Comparison of ENCODE assay signal across 1 cellular context in genomic region chr4:83281326-83281725, GRCh38.
TF ChIP-seq lines count a peak whose summit lies in the region.

No MANE protein-coding gene starts in this region.

TF ChIP-seq in GM23338, 12 proteins besides CTCF, POLR2A, EP300 and RAD21 (continued from another document):
- TF ChIP-seq, protein P1, sequence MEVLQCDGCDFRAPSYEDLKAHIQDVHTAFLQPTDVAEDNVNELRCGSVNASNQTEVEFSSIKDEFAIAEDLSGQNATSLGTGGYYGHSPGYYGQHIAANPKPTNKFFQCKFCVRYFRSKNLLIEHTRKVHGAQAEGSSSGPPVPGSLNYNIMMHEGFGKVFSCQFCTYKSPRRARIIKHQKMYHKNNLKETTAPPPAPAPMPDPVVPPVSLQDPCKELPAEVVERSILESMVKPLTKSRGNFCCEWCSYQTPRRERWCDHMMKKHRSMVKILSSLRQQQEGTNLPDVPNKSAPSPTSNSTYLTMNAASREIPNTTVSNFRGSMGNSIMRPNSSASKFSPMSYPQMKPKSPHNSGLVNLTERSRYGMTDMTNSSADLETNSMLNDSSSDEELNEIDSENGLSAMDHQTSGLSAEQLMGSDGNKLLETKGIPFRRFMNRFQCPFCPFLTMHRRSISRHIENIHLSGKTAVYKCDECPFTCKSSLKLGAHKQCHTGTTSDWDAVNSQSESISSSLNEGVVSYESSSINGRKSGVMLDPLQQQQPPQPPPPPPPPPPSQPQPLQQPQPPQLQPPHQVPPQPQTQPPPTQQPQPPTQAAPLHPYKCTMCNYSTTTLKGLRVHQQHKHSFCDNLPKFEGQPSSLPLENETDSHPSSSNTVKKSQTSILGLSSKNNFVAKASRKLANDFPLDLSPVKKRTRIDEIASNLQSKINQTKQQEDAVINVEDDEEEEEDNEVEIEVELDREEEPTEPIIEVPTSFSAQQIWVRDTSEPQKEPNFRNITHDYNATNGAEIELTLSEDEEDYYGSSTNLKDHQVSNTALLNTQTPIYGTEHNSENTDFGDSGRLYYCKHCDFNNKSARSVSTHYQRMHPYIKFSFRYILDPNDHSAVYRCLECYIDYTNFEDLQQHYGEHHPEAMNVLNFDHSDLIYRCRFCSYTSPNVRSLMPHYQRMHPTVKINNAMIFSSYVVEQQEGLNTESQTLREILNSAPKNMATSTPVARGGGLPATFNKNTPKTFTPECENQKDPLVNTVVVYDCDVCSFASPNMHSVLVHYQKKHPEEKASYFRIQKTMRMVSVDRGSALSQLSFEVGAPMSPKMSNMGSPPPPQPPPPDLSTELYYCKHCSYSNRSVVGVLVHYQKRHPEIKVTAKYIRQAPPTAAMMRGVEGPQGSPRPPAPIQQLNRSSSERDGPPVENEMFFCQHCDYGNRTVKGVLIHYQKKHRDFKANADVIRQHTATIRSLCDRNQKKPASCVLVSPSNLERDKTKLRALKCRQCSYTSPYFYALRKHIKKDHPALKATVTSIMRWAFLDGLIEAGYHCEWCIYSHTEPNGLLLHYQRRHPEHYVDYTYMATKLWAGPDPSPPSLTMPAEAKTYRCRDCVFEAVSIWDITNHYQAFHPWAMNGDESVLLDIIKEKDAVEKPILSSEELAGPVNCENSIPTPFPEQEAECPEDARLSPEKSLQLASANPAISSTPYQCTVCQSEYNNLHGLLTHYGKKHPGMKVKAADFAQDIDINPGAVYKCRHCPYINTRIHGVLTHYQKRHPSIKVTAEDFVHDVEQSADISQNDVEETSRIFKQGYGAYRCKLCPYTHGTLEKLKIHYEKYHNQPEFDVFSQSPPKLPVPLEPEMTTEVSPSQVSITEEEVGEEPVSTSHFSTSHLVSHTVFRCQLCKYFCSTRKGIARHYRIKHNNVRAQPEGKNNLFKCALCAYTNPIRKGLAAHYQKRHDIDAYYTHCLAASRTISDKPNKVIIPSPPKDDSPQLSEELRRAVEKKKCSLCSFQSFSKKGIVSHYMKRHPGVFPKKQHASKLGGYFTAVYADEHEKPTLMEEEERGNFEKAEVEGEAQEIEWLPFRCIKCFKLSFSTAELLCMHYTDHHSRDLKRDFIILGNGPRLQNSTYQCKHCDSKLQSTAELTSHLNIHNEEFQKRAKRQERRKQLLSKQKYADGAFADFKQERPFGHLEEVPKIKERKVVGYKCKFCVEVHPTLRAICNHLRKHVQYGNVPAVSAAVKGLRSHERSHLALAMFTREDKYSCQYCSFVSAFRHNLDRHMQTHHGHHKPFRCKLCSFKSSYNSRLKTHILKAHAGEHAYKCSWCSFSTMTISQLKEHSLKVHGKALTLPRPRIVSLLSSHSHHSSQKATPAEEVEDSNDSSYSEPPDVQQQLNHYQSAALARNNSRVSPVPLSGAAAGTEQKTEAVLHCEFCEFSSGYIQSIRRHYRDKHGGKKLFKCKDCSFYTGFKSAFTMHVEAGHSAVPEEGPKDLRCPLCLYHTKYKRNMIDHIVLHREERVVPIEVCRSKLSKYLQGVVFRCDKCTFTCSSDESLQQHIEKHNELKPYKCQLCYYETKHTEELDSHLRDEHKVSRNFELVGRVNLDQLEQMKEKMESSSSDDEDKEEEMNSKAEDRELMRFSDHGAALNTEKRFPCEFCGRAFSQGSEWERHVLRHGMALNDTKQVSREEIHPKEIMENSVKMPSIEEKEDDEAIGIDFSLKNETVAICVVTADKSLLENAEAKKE (CRISPR knock-in tag; IDR thresholded peaks at IDR 0.05): no peak
- no peak for TF ChIP-seq CREB1 (CRISPR knock-in tag; IDR thresholded peaks at IDR 0.05; ENCODE audit: low read depth)
- no peak for TF ChIP-seq REST (IDR thresholded peaks at IDR 0.05; ENCODE audit: unreplicated experiment)
- TF ChIP-seq ZNF331 (CRISPR knock-in tag; IDR thresholded peaks at IDR 0.05; ENCODE audit: low read depth): no peak
- TF ChIP-seq POLR2AphosphoS5 (IDR thresholded peaks at IDR 0.05; ENCODE audit: low read depth): no peak
- no peak for TF ChIP-seq EZH2phosphoT487 (IDR thresholded peaks at IDR 0.05; ENCODE audit: unreplicated experiment)
TF ChIP-seq in GM23338: peak in this region for 0.
